ENCODE assay signal across 1 cellular context in the genomic region with DNA sequence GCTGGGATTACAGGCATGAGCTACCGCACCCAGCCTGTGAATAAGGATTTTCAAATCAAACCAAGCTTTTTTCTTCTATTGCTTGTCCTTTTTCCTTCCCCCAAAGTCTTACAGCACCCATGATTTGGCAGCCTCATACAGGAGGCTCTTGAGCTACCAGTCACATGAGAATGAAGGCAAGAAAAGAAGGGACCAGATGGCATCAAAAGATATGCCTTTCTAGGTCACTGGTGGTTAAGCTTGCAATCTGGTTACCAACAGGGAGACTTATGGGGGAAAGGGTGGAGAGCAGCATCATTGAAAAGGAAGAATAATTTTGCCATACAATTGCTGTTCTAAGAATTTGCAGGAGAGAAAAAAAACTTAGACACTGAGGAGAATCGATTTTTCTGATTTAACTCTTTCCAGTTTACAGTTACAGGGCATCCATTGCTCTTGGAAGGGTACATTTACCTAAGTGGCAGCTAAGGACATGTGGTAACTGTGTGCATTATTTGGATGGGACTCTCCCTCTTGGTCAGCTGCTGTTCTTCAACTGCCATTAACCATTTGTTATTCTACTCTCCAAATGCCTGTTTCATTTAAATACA.
TF ChIP-seq lines count a peak whose summit lies in the region.

No MANE protein-coding gene starts in this region.

TF ChIP-seq in K562, 482 proteins besides CTCF, POLR2A, EP300 and RAD21 (continued from another document):
- TF ChIP-seq ATF2 (CRISPR knock-in tag; IDR thresholded peaks at IDR 0.05) (no peak), SREBF2 (CRISPR knock-in tag; IDR thresholded peaks at IDR 0.05) (no peak), ZNF140 (CRISPR knock-in tag; IDR thresholded peaks at IDR 0.05) (no peak), MEF2A (IDR thresholded peaks at IDR 0.05; ENCODE audit: control insufficient read depth, low read depth, low read length) (no peak), MEIS2 (IDR thresholded peaks at IDR 0.05; ENCODE audit: partially characterized antibody) (no peak), XRCC4 (IDR thresholded peaks at IDR 0.05; ENCODE audit: extremely low read depth, insufficient read depth, insufficient read length) (no peak), RBM25 (IDR thresholded peaks at IDR 0.05; ENCODE audit: low read depth, low read length, severe bottlenecking) (no peak), EHMT2 (IDR thresholded peaks at IDR 0.05) (no peak), STAT6 (CRISPR knock-in tag; IDR thresholded peaks at IDR 0.05) (no peak), ETS2 (tag; IDR thresholded peaks at IDR 0.05; ENCODE audit: borderline replicate concordance, poor library complexity, severe bottlenecking) (no peak), CBFA2T3 (IDR thresholded peaks at IDR 0.05) (peak; percentile 52), ZNF274 (IDR thresholded peaks at IDR 0.05; ENCODE audit: borderline replicate concordance, low read depth, low read length) (no peak), ZNF280A (IDR thresholded peaks at IDR 0.05; ENCODE audit: low read depth, partially characterized antibody) (no peak), ZNF668 (CRISPR knock-in tag; IDR thresholded peaks at IDR 0.05) (no peak), MTA3 (IDR thresholded peaks at IDR 0.05; ENCODE audit: borderline replicate concordance) (no peak), MCM2 (IDR thresholded peaks at IDR 0.05; ENCODE audit: low read depth) (no peak)
- TF ChIP-seq, protein P1, sequence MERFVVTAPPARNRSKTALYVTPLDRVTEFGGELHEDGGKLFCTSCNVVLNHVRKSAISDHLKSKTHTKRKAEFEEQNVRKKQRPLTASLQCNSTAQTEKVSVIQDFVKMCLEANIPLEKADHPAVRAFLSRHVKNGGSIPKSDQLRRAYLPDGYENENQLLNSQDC (CRISPR knock-in tag; IDR thresholded peaks at IDR 0.05), result no peak
- TF ChIP-seq, protein P2, sequence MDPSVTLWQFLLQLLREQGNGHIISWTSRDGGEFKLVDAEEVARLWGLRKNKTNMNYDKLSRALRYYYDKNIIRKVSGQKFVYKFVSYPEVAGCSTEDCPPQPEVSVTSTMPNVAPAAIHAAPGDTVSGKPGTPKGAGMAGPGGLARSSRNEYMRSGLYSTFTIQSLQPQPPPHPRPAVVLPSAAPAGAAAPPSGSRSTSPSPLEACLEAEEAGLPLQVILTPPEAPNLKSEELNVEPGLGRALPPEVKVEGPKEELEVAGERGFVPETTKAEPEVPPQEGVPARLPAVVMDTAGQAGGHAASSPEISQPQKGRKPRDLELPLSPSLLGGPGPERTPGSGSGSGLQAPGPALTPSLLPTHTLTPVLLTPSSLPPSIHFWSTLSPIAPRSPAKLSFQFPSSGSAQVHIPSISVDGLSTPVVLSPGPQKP (CRISPR knock-in tag; IDR thresholded peaks at IDR 0.05), result no peak
- TF ChIP-seq, protein P3, sequence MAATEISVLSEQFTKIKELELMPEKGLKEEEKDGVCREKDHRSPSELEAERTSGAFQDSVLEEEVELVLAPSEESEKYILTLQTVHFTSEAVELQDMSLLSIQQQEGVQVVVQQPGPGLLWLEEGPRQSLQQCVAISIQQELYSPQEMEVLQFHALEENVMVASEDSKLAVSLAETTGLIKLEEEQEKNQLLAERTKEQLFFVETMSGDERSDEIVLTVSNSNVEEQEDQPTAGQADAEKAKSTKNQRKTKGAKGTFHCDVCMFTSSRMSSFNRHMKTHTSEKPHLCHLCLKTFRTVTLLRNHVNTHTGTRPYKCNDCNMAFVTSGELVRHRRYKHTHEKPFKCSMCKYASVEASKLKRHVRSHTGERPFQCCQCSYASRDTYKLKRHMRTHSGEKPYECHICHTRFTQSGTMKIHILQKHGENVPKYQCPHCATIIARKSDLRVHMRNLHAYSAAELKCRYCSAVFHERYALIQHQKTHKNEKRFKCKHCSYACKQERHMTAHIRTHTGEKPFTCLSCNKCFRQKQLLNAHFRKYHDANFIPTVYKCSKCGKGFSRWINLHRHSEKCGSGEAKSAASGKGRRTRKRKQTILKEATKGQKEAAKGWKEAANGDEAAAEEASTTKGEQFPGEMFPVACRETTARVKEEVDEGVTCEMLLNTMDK (IDR thresholded peaks at IDR 0.05; ENCODE audit: borderline replicate concordance, insufficient read depth, low read depth, low read length, poor library complexity, severe bottlenecking), result no peak
- TF ChIP-seq, protein P4, sequence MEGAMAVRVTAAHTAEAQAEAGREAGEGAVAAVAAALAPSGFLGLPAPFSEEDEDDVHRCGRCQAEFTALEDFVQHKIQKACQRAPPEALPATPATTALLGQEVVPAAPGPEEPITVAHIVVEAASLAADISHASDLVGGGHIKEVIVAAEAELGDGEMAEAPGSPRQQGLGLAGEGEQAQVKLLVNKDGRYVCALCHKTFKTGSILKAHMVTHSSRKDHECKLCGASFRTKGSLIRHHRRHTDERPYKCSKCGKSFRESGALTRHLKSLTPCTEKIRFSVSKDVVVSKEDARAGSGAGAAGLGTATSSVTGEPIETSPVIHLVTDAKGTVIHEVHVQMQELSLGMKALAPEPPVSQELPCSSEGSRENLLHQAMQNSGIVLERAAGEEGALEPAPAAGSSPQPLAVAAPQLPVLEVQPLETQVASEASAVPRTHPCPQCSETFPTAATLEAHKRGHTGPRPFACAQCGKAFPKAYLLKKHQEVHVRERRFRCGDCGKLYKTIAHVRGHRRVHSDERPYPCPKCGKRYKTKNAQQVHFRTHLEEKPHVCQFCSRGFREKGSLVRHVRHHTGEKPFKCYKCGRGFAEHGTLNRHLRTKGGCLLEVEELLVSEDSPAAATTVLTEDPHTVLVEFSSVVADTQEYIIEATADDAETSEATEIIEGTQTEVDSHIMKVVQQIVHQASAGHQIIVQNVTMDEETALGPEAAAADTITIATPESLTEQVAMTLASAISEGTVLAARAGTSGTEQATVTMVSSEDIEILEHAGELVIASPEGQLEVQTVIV (CRISPR knock-in tag; IDR thresholded peaks at IDR 0.05; ENCODE audit: borderline replicate concordance), result no peak
